8 cellular contexts compared by ENCODE assay signal in the genomic region with DNA sequence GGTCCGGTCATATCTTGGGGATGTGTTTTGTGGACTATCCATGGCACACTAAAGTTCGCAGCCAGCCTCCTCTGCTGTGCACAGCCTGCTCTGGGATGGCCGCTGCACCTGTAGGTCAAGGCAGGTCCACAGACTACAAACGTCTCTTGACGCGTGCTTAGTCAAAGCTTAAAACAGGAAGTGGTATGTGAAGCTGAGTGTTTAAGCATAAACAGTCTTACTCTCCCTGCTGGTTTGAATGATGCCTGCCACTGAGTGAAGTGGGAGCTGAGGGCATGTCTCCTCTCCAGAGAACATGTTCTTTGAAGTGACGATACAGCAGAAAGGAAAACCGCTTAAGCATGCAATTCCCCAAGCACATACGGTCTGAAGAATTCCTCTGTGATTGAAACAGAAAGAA.
DNase-seq lines count a peak whose midpoint lies in the region; ATAC-seq lines count a peak whose summit lies in the region.

No MANE protein-coding gene starts in this region.

- DNase-seq in RKO (ENCODE audit: low spot score) (peak; percentile 25), AG20443 (ENCODE audit: low spot score) (no peak), NCI-H82 treated with DMSO at 0.1 percent for 48 hours (lab: John Stamatoyannopoulos, UW; ENCODE audit: unreplicated experiment) (no peak), ureter (ENCODE audit: low spot score) (no peak)
- DNase-seq in effector memory CD8-positive, alpha-beta T cell: peak in 2 of 3 experiments; percentile 11 to 14

- H3K27ac Mint-ChIP-seq in effector memory CD8-positive, alpha-beta T cell: peak overlapping the region; percentile 96 to 99

- H3K27me3 ChIP-seq in BLaER1 treated with 17β-estradiol and CSF1 and Interleukin-3, amounts not matched to agents 10 nM and 100 nM: no peaks in the 10 kb centered on the region

- peak; percentile 80 for ATAC-seq in GM19023 (IDR thresholded peaks at IDR 0.05; ENCODE audit: unreplicated experiment)
- peak; percentile 94 for ATAC-seq in HG03097 (IDR thresholded peaks at IDR 0.05; ENCODE audit: low FRiP score, unreplicated experiment)
- ATAC-seq in effector memory CD8-positive, alpha-beta T cell (replicated peaks): peak; percentile 84

- H3K36me3 Mint-ChIP-seq in effector memory CD8-positive, alpha-beta T cell (ENCODE audit: insufficient read depth): no peaks in the 10 kb centered on the region

- H3K9ac ChIP-seq in BLaER1 treated with 17β-estradiol and CSF1 and Interleukin-3, amounts not matched to agents 10 nM and 100 nM: peak overlapping the region in 10 of 11 experiments; percentile 47 to 66 (median 52); a peak in 19 of 22 replicates

- peaks cover 0 to 9% (median 0%) of the 10 kb centered on the region in 11 experiments; a peak in 3 of 22 replicates for H4K20me1 ChIP-seq in BLaER1 treated with 17β-estradiol and CSF1 and Interleukin-3, amounts not matched to agents 10 nM and 100 nM

- H3K27me3 Mint-ChIP-seq in effector memory CD8-positive, alpha-beta T cell: no peaks in the 10 kb centered on the region

- H3K4me2 ChIP-seq in BLaER1 treated with 17β-estradiol and CSF1 and Interleukin-3, amounts not matched to agents 10 nM and 100 nM: peak overlapping the region; percentile 77 to 89 (median 85)

- peaks cover 36 to 46% (median 40%) of the 10 kb centered on the region in 10 experiments for H3K4me1 ChIP-seq in BLaER1 treated with 17β-estradiol and CSF1 and Interleukin-3, amounts not matched to agents 10 nM and 100 nM

- H3K9me3 Mint-ChIP-seq in effector memory CD8-positive, alpha-beta T cell: no peaks in the 10 kb centered on the region

- no peaks in the 10 kb centered on the region for H3K36me3 ChIP-seq in BLaER1 treated with 17β-estradiol and CSF1 and Interleukin-3, amounts not matched to agents 10 nM and 100 nM

- no peaks in the 10 kb centered on the region for H3K9me3 ChIP-seq in BLaER1 treated with 17β-estradiol and CSF1 and Interleukin-3, amounts not matched to agents 10 nM and 100 nM (replicated peaks in 1 of 11)

- H3K4me3 Mint-ChIP-seq in effector memory CD8-positive, alpha-beta T cell: peak overlapping the region; percentile 90 to 94

- peak overlapping the region in 9 of 10 experiments; percentile 21 to 46 (median 38); a peak in 12 of 20 replicates for H3K4me3 ChIP-seq in BLaER1 treated with 17β-estradiol and CSF1 and Interleukin-3, amounts not matched to agents 10 nM and 100 nM

- peaks cover 20 to 25% of the 10 kb centered on the region in 2 donors for H3K4me1 Mint-ChIP-seq in effector memory CD8-positive, alpha-beta T cell (ENCODE audit: low read depth in 2 of 2)

- peak overlapping the region in 9 of 11 experiments; percentile 27 to 67 (median 43); a peak in 16 of 22 replicates for H3K27ac ChIP-seq in BLaER1 treated with 17β-estradiol and CSF1 and Interleukin-3, amounts not matched to agents 10 nM and 100 nM

Comparison
In these comparisons a context has a peak if more than half of its experiments do, and no peak if none do; other contexts are left out.
1. DNase-seq: peak in RKO (single experiment) and effector memory CD8-positive, alpha-beta T cell (2 of 3); none in AG20443 (single experiment), NCI-H82 treated with DMSO at 0.1 percent for 48 hours (single experiment) and ureter (single experiment).
2. Peak in every context shown above with its lines, with median percentiles within 50 percentile points of each other: ATAC-seq.